26 cellular contexts compared by ENCODE assay signal in the genomic region with DNA sequence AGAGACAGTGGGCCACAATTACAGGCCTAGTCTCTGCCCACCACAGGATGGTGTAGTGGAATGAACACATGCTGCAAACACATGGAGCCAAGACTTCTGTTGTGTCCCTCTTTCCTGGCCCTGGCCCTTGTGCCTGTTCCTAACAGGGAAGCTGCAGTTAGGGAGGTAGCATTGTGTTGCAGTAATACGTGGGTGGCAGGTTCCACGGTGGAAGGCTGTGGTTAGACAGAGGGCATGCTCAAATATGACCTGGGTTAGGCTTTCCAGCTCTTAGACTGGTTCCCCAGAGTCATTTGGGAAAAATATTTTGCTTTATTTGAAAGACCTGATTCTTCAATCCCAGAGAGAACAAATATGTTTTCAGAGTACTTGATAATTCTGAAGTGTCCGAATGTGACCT. TPM values are rescaled to one million over a fixed set of nuclear protein-coding genes. Genes with fewer than 3 reads are reported as not detected.
"Had no signal": no experiment of that assay in that cellular context is flagged by ENCODE, and none has a peak within 500 bp of the region (broad histone marks: within the 10 kb centered on the region; RNA-seq: fewer than 3 reads in every experiment).

No MANE protein-coding gene starts in this region.

- H3K4me1 Mint-ChIP-seq: activated CD8-positive, alpha-beta memory T cell treated with anti-CD3 and anti-CD28 coated beads, Interleukin-2, amount 10 ng/mL, durations not matched to agents 7 days and 5 days; activated naive CD8-positive, alpha-beta T cell treated with anti-CD3 and anti-CD28 coated beads, Interleukin-2, amount 50 U/mL, for 24 hours had no signal

- H3K9me3 Mint-ChIP-seq: activated naive CD4-positive, alpha-beta T cell treated with anti-CD3 and anti-CD28 coated beads, Interleukin-2, amount 50 U/mL, for 72 hours; activated naive CD8-positive, alpha-beta T cell treated with anti-CD3 and anti-CD28 coated beads, Interleukin-2, amount 50 U/mL, for 24 hours; activated T-cell treated with anti-CD3 and anti-CD28 coated beads, Interleukin-2, amount 50 U/mL, for 24 hours; activated T-helper 1 cell treated with anti-CD3 and anti-CD28 coated beads, Interleukin-12 subunit alpha, Interleukin-12 subunit beta, Interleukin-2, Interleukin-4 antibody, amounts not matched to agents 30 ng/mL and 10 ng/mL and 1 ng/mL, durations not matched to agents 14 hours and 24 hours and 36 hours had no signal

- H3K27ac Mint-ChIP-seq: activated CD8-positive, alpha-beta memory T cell treated with anti-CD3 and anti-CD28 coated beads, Interleukin-2, amount 10 ng/mL, durations not matched to agents 7 days and 5 days; activated naive CD4-positive, alpha-beta T cell treated with anti-CD3 and anti-CD28 coated beads, Interleukin-2, amount 50 U/mL, for 72 hours; activated naive CD8-positive, alpha-beta T cell treated with anti-CD3 and anti-CD28 coated beads, Interleukin-2, amount 50 U/mL, for 24 hours; activated T-cell treated with anti-CD3 and anti-CD28 coated beads, Interleukin-2, amount 50 U/mL, for 24 hours; activated T-helper 1 cell treated with anti-CD3 and anti-CD28 coated beads, Interleukin-12 subunit alpha, Interleukin-12 subunit beta, Interleukin-2, Interleukin-4 antibody, amounts not matched to agents 30 ng/mL and 10 ng/mL and 1 ng/mL, durations not matched to agents 14 hours and 24 hours and 36 hours had no signal

- FAIRE-seq: bronchial epithelial cell, RCC 7860 had no signal

- H3K4me3 Mint-ChIP-seq: activated CD8-positive, alpha-beta memory T cell treated with anti-CD3 and anti-CD28 coated beads, Interleukin-2, amount 10 ng/mL, durations not matched to agents 7 days and 5 days; activated naive CD8-positive, alpha-beta T cell treated with anti-CD3 and anti-CD28 coated beads, Interleukin-2, amount 50 U/mL, for 24 hours; activated T-cell treated with anti-CD3 and anti-CD28 coated beads, Interleukin-2, amount 50 U/mL, for 24 hours; activated T-helper 1 cell treated with anti-CD3 and anti-CD28 coated beads, Interleukin-12 subunit alpha, Interleukin-12 subunit beta, Interleukin-2, Interleukin-4 antibody, amounts not matched to agents 30 ng/mL and 10 ng/mL and 1 ng/mL, durations not matched to agents 14 hours and 24 hours and 36 hours had no signal

- H3K27me3 Mint-ChIP-seq: activated CD8-positive, alpha-beta memory T cell treated with anti-CD3 and anti-CD28 coated beads, Interleukin-2, amount 10 ng/mL, durations not matched to agents 7 days and 5 days; activated naive CD8-positive, alpha-beta T cell treated with anti-CD3 and anti-CD28 coated beads, Interleukin-2, amount 50 U/mL, for 24 hours had no signal

- DNase-seq: activated CD4-positive, alpha-beta T cell treated with anti-CD3 and anti-CD28 coated beads for 4 hours; activated CD8-positive, alpha-beta memory T cell treated with anti-CD3 and anti-CD28 coated beads, Interleukin-2, amount 10 ng/mL, durations not matched to agents 7 days and 5 days; activated effector memory CD4-positive, alpha-beta T cell treated with Interleukin-2 at 50 U/mL for 16 hours; activated naive CD4-positive, alpha-beta T cell treated with Interleukin-2 at 50 U/mL for 16 hours; activated naive CD8-positive, alpha-beta T cell treated with anti-CD3 and anti-CD28 coated beads, Interleukin-2, amount 50 U/mL, for 24 hours; activated T-cell treated with anti-CD3 and anti-CD28 coated beads, Interleukin-2, amount 50 U/mL, for 24 hours; amniotic stem cell; body of pancreas; central memory CD4-positive, alpha-beta T cell; MG63; MV-4-11; NCI-H1092 treated with DMSO at 0.1 percent for 48 hours; NCI-H1417 treated with DMSO at 0.1 percent for 48 hours; NCI-H1694; NCI-H2029 treated with DMSO at 0.1 percent for 48 hours; NCI-H226; NCI-H526; PC-3; SHP77; T-helper 1 cell had no signal

- H3K36me3 Mint-ChIP-seq: activated CD8-positive, alpha-beta memory T cell treated with anti-CD3 and anti-CD28 coated beads, Interleukin-2, amount 10 ng/mL, durations not matched to agents 7 days and 5 days; activated naive CD4-positive, alpha-beta T cell treated with anti-CD3 and anti-CD28 coated beads, Interleukin-2, amount 50 U/mL, for 72 hours had no signal

RNA-seq across cellular contexts. Expression of gene PLAAT1, which starts 28.3 kb away (rescaled TPM):
- total RNA-seq: activated CD8-positive, alpha-beta memory T cell treated with anti-CD3 and anti-CD28 coated beads, Interleukin-2, amount 10 ng/mL, durations not matched to agents 7 days and 5 days; activated T-helper 1 cell treated with anti-CD3 and anti-CD28 coated beads, Interleukin-12 subunit alpha, Interleukin-12 subunit beta, Interleukin-2, Interleukin-4 antibody, amounts not matched to agents 30 ng/mL and 10 ng/mL and 1 ng/mL, durations not matched to agents 14 hours and 24 hours and 36 hours; ascending aorta; body of pancreas; PC-3; T-helper 2 cell treated with Interferon-gamma antibody and Interleukin-4, amounts not matched to agents 100 ng/mL and 5 ng/mL, for 36 hours had no signal
